In the genomic region with DNA sequence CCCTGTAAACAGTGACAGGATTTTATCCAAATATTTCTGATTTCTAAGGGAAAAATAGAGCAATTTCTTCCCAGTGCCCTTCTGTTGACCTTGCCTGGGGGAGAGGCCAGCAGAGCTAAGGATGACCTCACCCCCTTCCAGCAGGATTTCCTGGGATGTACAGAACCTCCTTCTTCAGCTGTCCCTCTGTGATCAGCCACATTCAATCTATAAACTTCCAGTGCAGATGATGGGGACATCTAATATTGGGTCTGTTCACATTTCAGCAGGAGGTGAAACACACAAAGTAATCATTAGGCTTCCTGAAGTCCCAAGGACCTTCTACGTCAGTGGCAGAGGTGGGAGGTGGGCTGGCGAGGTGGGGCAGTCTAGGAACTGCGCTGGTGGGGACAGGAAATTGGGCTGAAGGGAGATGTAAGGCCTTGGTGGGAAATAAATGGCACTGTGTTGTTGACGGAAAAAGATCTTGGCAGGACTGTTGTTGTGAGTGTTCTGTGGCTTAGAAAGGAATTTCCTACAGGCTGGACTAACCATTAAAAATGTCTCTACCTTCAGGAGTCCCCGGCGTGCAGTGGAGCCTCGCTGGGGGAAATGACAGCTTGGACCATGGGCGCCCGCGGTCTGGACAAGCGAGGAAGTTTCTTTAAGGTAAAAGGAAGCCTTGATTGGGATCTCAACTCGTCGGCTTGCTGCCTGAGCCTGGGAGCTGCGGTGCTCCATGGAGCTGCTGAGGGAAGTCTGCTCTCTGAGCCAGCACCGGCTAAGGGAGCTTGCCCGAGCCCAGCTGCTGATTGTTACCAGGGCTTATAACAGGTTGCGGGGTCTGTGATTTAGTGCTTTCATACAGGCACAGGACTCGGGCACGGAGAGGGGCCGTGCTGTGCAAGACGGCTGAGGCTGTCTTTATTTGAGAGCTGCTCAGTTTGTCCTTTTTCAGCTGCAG, we compare ENCODE assay signal across 1 cellular context.
TF ChIP-seq lines count a peak whose summit lies in the region.

No MANE protein-coding gene starts in this region.

TF ChIP-seq in GM23338, 12 proteins besides CTCF, POLR2A, EP300 and RAD21:
- TF ChIP-seq, protein P1, sequence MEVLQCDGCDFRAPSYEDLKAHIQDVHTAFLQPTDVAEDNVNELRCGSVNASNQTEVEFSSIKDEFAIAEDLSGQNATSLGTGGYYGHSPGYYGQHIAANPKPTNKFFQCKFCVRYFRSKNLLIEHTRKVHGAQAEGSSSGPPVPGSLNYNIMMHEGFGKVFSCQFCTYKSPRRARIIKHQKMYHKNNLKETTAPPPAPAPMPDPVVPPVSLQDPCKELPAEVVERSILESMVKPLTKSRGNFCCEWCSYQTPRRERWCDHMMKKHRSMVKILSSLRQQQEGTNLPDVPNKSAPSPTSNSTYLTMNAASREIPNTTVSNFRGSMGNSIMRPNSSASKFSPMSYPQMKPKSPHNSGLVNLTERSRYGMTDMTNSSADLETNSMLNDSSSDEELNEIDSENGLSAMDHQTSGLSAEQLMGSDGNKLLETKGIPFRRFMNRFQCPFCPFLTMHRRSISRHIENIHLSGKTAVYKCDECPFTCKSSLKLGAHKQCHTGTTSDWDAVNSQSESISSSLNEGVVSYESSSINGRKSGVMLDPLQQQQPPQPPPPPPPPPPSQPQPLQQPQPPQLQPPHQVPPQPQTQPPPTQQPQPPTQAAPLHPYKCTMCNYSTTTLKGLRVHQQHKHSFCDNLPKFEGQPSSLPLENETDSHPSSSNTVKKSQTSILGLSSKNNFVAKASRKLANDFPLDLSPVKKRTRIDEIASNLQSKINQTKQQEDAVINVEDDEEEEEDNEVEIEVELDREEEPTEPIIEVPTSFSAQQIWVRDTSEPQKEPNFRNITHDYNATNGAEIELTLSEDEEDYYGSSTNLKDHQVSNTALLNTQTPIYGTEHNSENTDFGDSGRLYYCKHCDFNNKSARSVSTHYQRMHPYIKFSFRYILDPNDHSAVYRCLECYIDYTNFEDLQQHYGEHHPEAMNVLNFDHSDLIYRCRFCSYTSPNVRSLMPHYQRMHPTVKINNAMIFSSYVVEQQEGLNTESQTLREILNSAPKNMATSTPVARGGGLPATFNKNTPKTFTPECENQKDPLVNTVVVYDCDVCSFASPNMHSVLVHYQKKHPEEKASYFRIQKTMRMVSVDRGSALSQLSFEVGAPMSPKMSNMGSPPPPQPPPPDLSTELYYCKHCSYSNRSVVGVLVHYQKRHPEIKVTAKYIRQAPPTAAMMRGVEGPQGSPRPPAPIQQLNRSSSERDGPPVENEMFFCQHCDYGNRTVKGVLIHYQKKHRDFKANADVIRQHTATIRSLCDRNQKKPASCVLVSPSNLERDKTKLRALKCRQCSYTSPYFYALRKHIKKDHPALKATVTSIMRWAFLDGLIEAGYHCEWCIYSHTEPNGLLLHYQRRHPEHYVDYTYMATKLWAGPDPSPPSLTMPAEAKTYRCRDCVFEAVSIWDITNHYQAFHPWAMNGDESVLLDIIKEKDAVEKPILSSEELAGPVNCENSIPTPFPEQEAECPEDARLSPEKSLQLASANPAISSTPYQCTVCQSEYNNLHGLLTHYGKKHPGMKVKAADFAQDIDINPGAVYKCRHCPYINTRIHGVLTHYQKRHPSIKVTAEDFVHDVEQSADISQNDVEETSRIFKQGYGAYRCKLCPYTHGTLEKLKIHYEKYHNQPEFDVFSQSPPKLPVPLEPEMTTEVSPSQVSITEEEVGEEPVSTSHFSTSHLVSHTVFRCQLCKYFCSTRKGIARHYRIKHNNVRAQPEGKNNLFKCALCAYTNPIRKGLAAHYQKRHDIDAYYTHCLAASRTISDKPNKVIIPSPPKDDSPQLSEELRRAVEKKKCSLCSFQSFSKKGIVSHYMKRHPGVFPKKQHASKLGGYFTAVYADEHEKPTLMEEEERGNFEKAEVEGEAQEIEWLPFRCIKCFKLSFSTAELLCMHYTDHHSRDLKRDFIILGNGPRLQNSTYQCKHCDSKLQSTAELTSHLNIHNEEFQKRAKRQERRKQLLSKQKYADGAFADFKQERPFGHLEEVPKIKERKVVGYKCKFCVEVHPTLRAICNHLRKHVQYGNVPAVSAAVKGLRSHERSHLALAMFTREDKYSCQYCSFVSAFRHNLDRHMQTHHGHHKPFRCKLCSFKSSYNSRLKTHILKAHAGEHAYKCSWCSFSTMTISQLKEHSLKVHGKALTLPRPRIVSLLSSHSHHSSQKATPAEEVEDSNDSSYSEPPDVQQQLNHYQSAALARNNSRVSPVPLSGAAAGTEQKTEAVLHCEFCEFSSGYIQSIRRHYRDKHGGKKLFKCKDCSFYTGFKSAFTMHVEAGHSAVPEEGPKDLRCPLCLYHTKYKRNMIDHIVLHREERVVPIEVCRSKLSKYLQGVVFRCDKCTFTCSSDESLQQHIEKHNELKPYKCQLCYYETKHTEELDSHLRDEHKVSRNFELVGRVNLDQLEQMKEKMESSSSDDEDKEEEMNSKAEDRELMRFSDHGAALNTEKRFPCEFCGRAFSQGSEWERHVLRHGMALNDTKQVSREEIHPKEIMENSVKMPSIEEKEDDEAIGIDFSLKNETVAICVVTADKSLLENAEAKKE (CRISPR knock-in tag; IDR thresholded peaks at IDR 0.05): no peak
- TF ChIP-seq ZNF331 (CRISPR knock-in tag; IDR thresholded peaks at IDR 0.05; ENCODE audit: low read depth) (no peak), STAT1 (IDR thresholded peaks at IDR 0.05; ENCODE audit: unreplicated experiment) (no peak), EZH2phosphoT487 (IDR thresholded peaks at IDR 0.05; ENCODE audit: unreplicated experiment) (no peak), POLR2AphosphoS5 (IDR thresholded peaks at IDR 0.05; ENCODE audit: low read depth) (no peak), EZH2 (IDR thresholded peaks at IDR 0.05; ENCODE audit: low read depth, unreplicated experiment) (no peak), NANOG (IDR thresholded peaks at IDR 0.05; ENCODE audit: borderline replicate concordance) (no peak), CREB1 (CRISPR knock-in tag; IDR thresholded peaks at IDR 0.05; ENCODE audit: low read depth) (no peak), ZNF114 (CRISPR knock-in tag; IDR thresholded peaks at IDR 0.05) (no peak)
- TF ChIP-seq, protein P2, sequence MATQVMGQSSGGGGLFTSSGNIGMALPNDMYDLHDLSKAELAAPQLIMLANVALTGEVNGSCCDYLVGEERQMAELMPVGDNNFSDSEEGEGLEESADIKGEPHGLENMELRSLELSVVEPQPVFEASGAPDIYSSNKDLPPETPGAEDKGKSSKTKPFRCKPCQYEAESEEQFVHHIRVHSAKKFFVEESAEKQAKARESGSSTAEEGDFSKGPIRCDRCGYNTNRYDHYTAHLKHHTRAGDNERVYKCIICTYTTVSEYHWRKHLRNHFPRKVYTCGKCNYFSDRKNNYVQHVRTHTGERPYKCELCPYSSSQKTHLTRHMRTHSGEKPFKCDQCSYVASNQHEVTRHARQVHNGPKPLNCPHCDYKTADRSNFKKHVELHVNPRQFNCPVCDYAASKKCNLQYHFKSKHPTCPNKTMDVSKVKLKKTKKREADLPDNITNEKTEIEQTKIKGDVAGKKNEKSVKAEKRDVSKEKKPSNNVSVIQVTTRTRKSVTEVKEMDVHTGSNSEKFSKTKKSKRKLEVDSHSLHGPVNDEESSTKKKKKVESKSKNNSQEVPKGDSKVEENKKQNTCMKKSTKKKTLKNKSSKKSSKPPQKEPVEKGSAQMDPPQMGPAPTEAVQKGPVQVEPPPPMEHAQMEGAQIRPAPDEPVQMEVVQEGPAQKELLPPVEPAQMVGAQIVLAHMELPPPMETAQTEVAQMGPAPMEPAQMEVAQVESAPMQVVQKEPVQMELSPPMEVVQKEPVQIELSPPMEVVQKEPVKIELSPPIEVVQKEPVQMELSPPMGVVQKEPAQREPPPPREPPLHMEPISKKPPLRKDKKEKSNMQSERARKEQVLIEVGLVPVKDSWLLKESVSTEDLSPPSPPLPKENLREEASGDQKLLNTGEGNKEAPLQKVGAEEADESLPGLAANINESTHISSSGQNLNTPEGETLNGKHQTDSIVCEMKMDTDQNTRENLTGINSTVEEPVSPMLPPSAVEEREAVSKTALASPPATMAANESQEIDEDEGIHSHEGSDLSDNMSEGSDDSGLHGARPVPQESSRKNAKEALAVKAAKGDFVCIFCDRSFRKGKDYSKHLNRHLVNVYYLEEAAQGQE (IDR thresholded peaks at IDR 0.05; ENCODE audit: unreplicated experiment): no peak
TF ChIP-seq in GM23338: peak in this region for 0.
